20 cellular contexts compared by ENCODE assay signal in genomic region chr15:39797407-39797806, GRCh38. TPM values are rescaled to one million over a fixed set of nuclear protein-coding genes. Genes with fewer than 3 reads are reported as not detected.
"Had no signal": no experiment of that assay in that cellular context is flagged by ENCODE, and none has a peak within 500 bp of the region (broad histone marks: within the 10 kb centered on the region; RNA-seq: fewer than 3 reads in every experiment).

No MANE protein-coding gene starts in this region.

- DNase-seq: activated CD4-positive, alpha-beta T cell treated with anti-CD3 and anti-CD28 coated beads for 1 hour; activated CD4-positive, alpha-beta T cell treated with anti-CD3 and anti-CD28 coated beads, Interleukin-2, amount 50 U/mL, for 1 hour; activated CD8-positive, alpha-beta T cell treated with anti-CD3 and anti-CD28 coated beads, Interleukin-2, amount 10 ng/mL, durations not matched to agents 7 days and 5 days; activated gamma-delta T cell; anterior cingulate cortex; body of pancreas; kidney; lower lobe of right lung; mesendoderm; naive B cell; nucleus accumbens; right lobe of liver; stimulated activated CD4-positive, alpha-beta T cell treated with anti-CD3 and anti-CD28 coated beads, Interleukin-2, amount 100 ng/mL, for 24 hours; stimulated activated naive CD8-positive, alpha-beta T cell treated with anti-CD3 and anti-CD28 coated beads, Interleukin-15, amount 100 ng/mL, for 72 hours; tibial artery had no signal

- H3K4me1 ChIP-seq: body of pancreas, lower lobe of right lung, right lobe of liver, tibial artery had no signal

- H3K27ac ChIP-seq: body of pancreas, cardiac muscle cell, epithelial cell of prostate, lower lobe of right lung, right lobe of liver, skin epidermis, tibial artery had no signal

- ATAC-seq: activated CD8-positive, alpha-beta T cell treated with anti-CD3 and anti-CD28 coated beads, Interleukin-2, amount 10 ng/mL, durations not matched to agents 7 days and 5 days; body of pancreas; left lobe of liver; lower lobe of right lung; right lobe of liver; stimulated activated effector memory CD8-positive, alpha-beta T cell treated with anti-CD3 and anti-CD28 coated beads, Interleukin-12 subunit alpha, Interleukin-12 subunit beta, amount 100 ng/mL, for 72 hours; stimulated activated naive CD8-positive, alpha-beta T cell treated with anti-CD3 and anti-CD28 coated beads, Interleukin-15, amount 100 ng/mL, for 72 hours had no signal

- H3K4me3 ChIP-seq: body of pancreas, cardiac muscle cell, lower lobe of right lung, right lobe of liver, skin epidermis, tibial artery had no signal

- H3K27me3 ChIP-seq: body of pancreas, cardiac muscle cell, right lobe of liver, tibial artery had no signal

- H3K9me3 ChIP-seq: body of pancreas, lower lobe of right lung, right lobe of liver, tibial artery had no signal

- H3K36me3 ChIP-seq: cardiac muscle cell, lower lobe of right lung, right lobe of liver had no signal

RNA-seq across cellular contexts. Expression of gene FSIP1, which starts 14.8 kb away (rescaled TPM):
- total RNA-seq: left lobe of liver had no signal
